ENCODE assay signal across 1 cellular context in the genomic region with DNA sequence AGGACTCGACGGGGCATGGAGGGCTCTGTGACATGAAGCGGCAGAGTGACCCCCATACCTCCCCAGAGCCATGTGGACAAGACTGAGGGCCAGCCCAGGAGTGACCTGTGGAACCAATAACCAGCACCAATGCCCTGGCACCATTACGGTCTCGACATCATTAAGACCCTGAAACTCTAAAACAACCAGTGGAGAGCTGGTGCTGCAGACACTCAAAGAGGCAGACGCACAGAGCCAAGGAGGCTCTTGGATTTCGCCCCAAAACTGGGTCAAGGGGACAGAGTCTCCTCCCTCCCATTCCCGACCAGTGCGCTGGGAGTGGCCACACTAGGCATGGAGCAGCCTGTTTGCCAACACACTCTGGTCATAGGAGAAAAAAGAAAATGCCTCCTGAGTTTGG.
TF ChIP-seq lines count a peak whose summit lies in the region.

No MANE protein-coding gene starts in this region.

TF ChIP-seq in endothelial cell of umbilical vein, 7 proteins besides CTCF, POLR2A, EP300 and RAD21:
- no peak for TF ChIP-seq FOS (IDR thresholded peaks at IDR 0.05; ENCODE audit: borderline replicate concordance, insufficient read depth, low read length)
- TF ChIP-seq, protein P1, sequence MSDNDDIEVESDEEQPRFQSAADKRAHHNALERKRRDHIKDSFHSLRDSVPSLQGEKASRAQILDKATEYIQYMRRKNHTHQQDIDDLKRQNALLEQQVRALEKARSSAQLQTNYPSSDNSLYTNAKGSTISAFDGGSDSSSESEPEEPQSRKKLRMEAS (IDR thresholded peaks at IDR 0.05; ENCODE audit: insufficient read depth, insufficient read length): no peak
- no peak for TF ChIP-seq EZH2 (IDR thresholded peaks at IDR 0.05; ENCODE audit: borderline replicate concordance, low read depth, low read length, severe bottlenecking)
- TF ChIP-seq POLR2AphosphoS5 (IDR thresholded peaks at IDR 0.05; ENCODE audit: insufficient read depth, low read depth, low read length): no peak
- TF ChIP-seq GATA2 (IDR thresholded peaks at IDR 0.05; ENCODE audit: insufficient read depth, insufficient read length, low read depth, low read length): no peak
- TF ChIP-seq JUN (IDR thresholded peaks at IDR 0.05; ENCODE audit: borderline replicate concordance, insufficient read depth, insufficient read length, low read depth): no peak
- no peak for TF ChIP-seq MYC (IDR thresholded peaks at IDR 0.05; ENCODE audit: low read depth, low read length)
